Comparison of ENCODE assay signal across 1 cellular context in genomic region chr13:91348906-91349435, GRCh38.
TF ChIP-seq lines count a peak whose summit lies in the region.

No MANE protein-coding gene starts in this region.

TF ChIP-seq in HepG2, 621 proteins besides CTCF, POLR2A, EP300 and RAD21 (continued from another document and continues in another):
- no peak; the same call in 1 of the 2 replicates for TF ChIP-seq ZBED4 (CRISPR knock-in tag; IDR thresholded peaks at IDR 0.05; ENCODE audit: borderline replicate concordance)
- TF ChIP-seq PRDM4 (CRISPR knock-in tag; IDR thresholded peaks at IDR 0.05; ENCODE audit: borderline replicate concordance), result no peak
- 0 out of 2 replicates have a peak, but pooled peaks have one; percentile 49 for TF ChIP-seq IRF9 (CRISPR knock-in tag; IDR thresholded peaks at IDR 0.05; ENCODE audit: borderline replicate concordance)
- TF ChIP-seq ARNT2 (CRISPR knock-in tag; IDR thresholded peaks at IDR 0.05; ENCODE audit: low read depth), result peak; percentile 90
- TF ChIP-seq ZFP62 (CRISPR knock-in tag; IDR thresholded peaks at IDR 0.05), result no peak
- peak; percentile 98 for TF ChIP-seq ZNF740 (CRISPR knock-in tag; IDR thresholded peaks at IDR 0.05)
- TF ChIP-seq ZNF691 (CRISPR knock-in tag; IDR thresholded peaks at IDR 0.05; ENCODE audit: borderline replicate concordance, low read depth), result no peak; the same call in 1 of the 2 replicates
- TF ChIP-seq ZNF761 (CRISPR knock-in tag; conservative IDR thresholded peaks at IDR 0.05), result no peak
- peak; percentile 16; the same call in 1 of the 2 replicates for TF ChIP-seq ZNF768 (CRISPR knock-in tag; IDR thresholded peaks at IDR 0.05)
- TF ChIP-seq AGO1 (IDR thresholded peaks at IDR 0.05; ENCODE audit: low read depth, low read length, poor library complexity, severe bottlenecking), result no peak
- TF ChIP-seq SPEN (CRISPR knock-in tag; IDR thresholded peaks at IDR 0.05; ENCODE audit: low read depth), result peak; percentile 58; the same call in 1 of the 2 replicates
- TF ChIP-seq RFXAP (CRISPR knock-in tag; IDR thresholded peaks at IDR 0.05; ENCODE audit: borderline replicate concordance), result peak; percentile 72; the same call in 1 of the 2 replicates
- peak; percentile 99 for TF ChIP-seq MYC (CRISPR knock-in tag; IDR thresholded peaks at IDR 0.05; ENCODE audit: borderline replicate concordance)
- peak; percentile 35; the same call in 1 of the 2 replicates for TF ChIP-seq ZNF264 (CRISPR knock-in tag; IDR thresholded peaks at IDR 0.05)
- TF ChIP-seq ZMYM2 (CRISPR knock-in tag; IDR thresholded peaks at IDR 0.05), result no peak
- no peak for TF ChIP-seq HOXA9 (CRISPR knock-in tag; IDR thresholded peaks at IDR 0.05; ENCODE audit: borderline replicate concordance)
- peak; percentile 87 for TF ChIP-seq RNF2 (conservative IDR thresholded peaks at IDR 0.05; ENCODE audit: low read depth)
- TF ChIP-seq ZSCAN9 (CRISPR knock-in tag; IDR thresholded peaks at IDR 0.05; ENCODE audit: borderline replicate concordance), result peak; percentile 36; the same call in 1 of the 2 replicates
- TF ChIP-seq KMT2B (CRISPR knock-in tag; IDR thresholded peaks at IDR 0.05), result peak; percentile 63
- TF ChIP-seq THAP9 (CRISPR knock-in tag; IDR thresholded peaks at IDR 0.05; ENCODE audit: borderline replicate concordance), result peak; percentile 39; the same call in 1 of the 2 replicates
- TF ChIP-seq REL (CRISPR knock-in tag; conservative IDR thresholded peaks at IDR 0.05), result 0 out of 2 replicates have a peak, but pooled peaks have one; percentile 8
- no peak; the same call in 1 of the 2 replicates for TF ChIP-seq BRF2 (CRISPR knock-in tag; IDR thresholded peaks at IDR 0.05)
- no peak for TF ChIP-seq ZNF282 (IDR thresholded peaks at IDR 0.05; ENCODE audit: partially characterized antibody)
- no peak for TF ChIP-seq SOX6 (IDR thresholded peaks at IDR 0.05)
- TF ChIP-seq SOX6 (CRISPR knock-in tag; IDR thresholded peaks at IDR 0.05), result peak; percentile 26; the same call in 1 of the 2 replicates
- no peak for TF ChIP-seq RCOR2 (CRISPR knock-in tag; IDR thresholded peaks at IDR 0.05)
- TF ChIP-seq ZNF362 (CRISPR knock-in tag; IDR thresholded peaks at IDR 0.05; ENCODE audit: borderline replicate concordance), result peak; percentile 65
- 0 out of 2 replicates have a peak, but pooled peaks have one; percentile 13 for TF ChIP-seq MLX (CRISPR knock-in tag; IDR thresholded peaks at IDR 0.05)
- TF ChIP-seq FOXA1 (IDR thresholded peaks at IDR 0.05), result no peak
- no peak for TF ChIP-seq FOXA1 (CRISPR knock-in tag; IDR thresholded peaks at IDR 0.05)
- TF ChIP-seq ZNF543 (CRISPR knock-in tag; IDR thresholded peaks at IDR 0.05), result no peak; the same call in 1 of the 2 replicates
- TF ChIP-seq BATF2 (CRISPR knock-in tag; IDR thresholded peaks at IDR 0.05), result 0 out of 2 replicates have a peak, but pooled peaks have one; percentile 28
- peak; percentile 50 for TF ChIP-seq GATAD2A (CRISPR knock-in tag; IDR thresholded peaks at IDR 0.05)
- 0 out of 2 replicates have a peak, but pooled peaks have one; percentile 46 for TF ChIP-seq MED13 (CRISPR knock-in tag; IDR thresholded peaks at IDR 0.05)
- peak; percentile 83; the same call in 1 of the 2 replicates for TF ChIP-seq BORCS8-MEF2B (CRISPR knock-in tag; IDR thresholded peaks at IDR 0.05)
- TF ChIP-seq ZNF687 (CRISPR knock-in tag; IDR thresholded peaks at IDR 0.05), result peak; percentile 96
